In the genomic region with DNA sequence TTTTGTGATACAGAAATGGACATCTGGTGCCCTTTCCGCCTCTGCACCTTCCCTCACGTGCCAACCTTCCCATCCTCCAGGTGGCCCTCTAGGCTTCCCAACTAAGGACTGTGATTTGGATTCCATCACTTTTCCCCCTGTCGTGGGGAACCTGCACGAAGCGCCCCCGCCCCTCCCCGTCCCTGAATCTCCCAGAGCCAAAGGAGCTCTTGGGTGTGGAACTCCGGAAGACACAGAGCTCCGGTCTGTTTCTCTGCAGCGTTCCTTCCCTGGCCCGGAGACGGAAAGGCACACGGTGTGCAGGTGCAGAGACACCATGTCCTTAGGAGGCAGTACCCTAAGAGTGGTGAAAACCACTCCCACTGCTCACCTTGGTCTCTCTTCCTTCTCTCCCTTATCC, we compare ENCODE assay signal across 5 cellular contexts. TPM values are rescaled to one million over a fixed set of nuclear protein-coding genes. Genes with fewer than 3 reads are reported as not detected.
"Had no signal": no experiment of that assay in that cellular context is flagged by ENCODE, and none has a peak within 500 bp of the region (broad histone marks: within the 10 kb centered on the region; RNA-seq: fewer than 3 reads in every experiment).

No MANE protein-coding gene starts in this region.

RNA-seq across cellular contexts. Expression of a gene that starts 3.8 kb away (rescaled TPM):
- total RNA-seq: HepG2, HT-29, HT1080, IMR-90 had no signal
- polyA plus RNA-seq: HepG2, IgD-negative memory B cell had no signal
